8 cellular contexts compared by ENCODE assay signal in genomic region chr7:131068604-131069021, GRCh38.
A peak's percentile ranks its signal among the peaks of the same experiment; 100 is the strongest.
DNase-seq lines count a peak whose midpoint lies in the region; ATAC-seq and TF ChIP-seq lines count a peak whose summit lies in the region.

No MANE protein-coding gene starts in this region.

- H3K9me3 ChIP-seq in adipocyte (ENCODE audit: control insufficient read depth, low read length): no peaks in the 10 kb centered on the region
- no peaks in the 10 kb centered on the region for H3K9me3 ChIP-seq in liver (ENCODE audit: control insufficient read depth in 4 of 4, low read length in 3 of 4)

- H3K27ac ChIP-seq in liver (ENCODE audit: low read depth in 1 of 2, low read length in 2 of 2): peak overlapping the region; percentile 15 to 31

- no peak for DNase-seq in AG04449 (ENCODE audit: low read depth, low spot score)
- no peak for DNase-seq in GM10248 (ENCODE audit: extremely low spot score)
- peak; percentile 59 for DNase-seq in adipocyte (ENCODE audit: low read depth)
- DNase-seq in SKM-1 treated with dmso at 0.1 percent for 144 hours (lab: John Stamatoyannopoulos, UW; ENCODE audit: unreplicated experiment): no peak
- no peak for DNase-seq in dedifferentiated amniotic fluid mesenchymal stem cell (ENCODE audit: extremely low spot score)

- ATAC-seq in GM18873 (IDR thresholded peaks at IDR 0.05; ENCODE audit: low FRiP score, unreplicated experiment): no peak
- no peak for ATAC-seq in HG03439 (IDR thresholded peaks at IDR 0.05; ENCODE audit: unreplicated experiment)

- H3K9ac ChIP-seq in adipocyte (ENCODE audit: low read length): peak overlapping the region; percentile 56
- H3K9ac ChIP-seq in liver (ENCODE audit: low read depth in 1 of 2, low read length in 2 of 2): no peak overlapping the region

- TF ChIP-seq RAD21 in liver (IDR thresholded peaks at IDR 0.05): peak; percentile 70 to 78

- H3K36me3 ChIP-seq in adipocyte (ENCODE audit: control insufficient read depth, insufficient read depth, low read length, severe bottlenecking) (peaks cover 27% of the 10 kb centered on the region), liver (ENCODE audit: control insufficient read depth in 4 of 4, insufficient read depth in 3 of 4, low read depth in 1 of 4, low read length in 3 of 4) (peaks cover 0 to 1% (median 0%) of the 10 kb centered on the region in 4 donors)

- WGBS in liver: 37% methylated on average over 2 of the region's 2 CpGs

- H3K4me3 ChIP-seq in AG04449 (ENCODE audit: low read depth, low read length): no peak overlapping the region
- no peak overlapping the region for H3K4me3 ChIP-seq in adipocyte (ENCODE audit: low read length)
- H3K4me3 ChIP-seq in liver (ENCODE audit: low read depth in 1 of 3, low read length in 3 of 3): no peak overlapping the region

- H3K27me3 ChIP-seq in adipocyte (replicated peaks; ENCODE audit: control insufficient read depth, insufficient read depth, low read length) (no peaks in the 10 kb centered on the region), liver (ENCODE audit: control insufficient read depth in 4 of 4, insufficient read depth in 4 of 4, low read length in 3 of 4) (no peaks in the 10 kb centered on the region)

- peaks cover 55% of the 10 kb centered on the region for H3K4me1 ChIP-seq in adipocyte (ENCODE audit: control insufficient read depth, insufficient read depth, low read length)
- H3K4me1 ChIP-seq in liver (ENCODE audit: control insufficient read depth in 4 of 4, insufficient read depth in 4 of 4, low read length in 3 of 4): peaks cover 12 to 34% (median 26%) of the 10 kb centered on the region in 4 donors

- TF ChIP-seq CTCF in AG04449 (IDR thresholded peaks at IDR 0.05; ENCODE audit: insufficient read depth, low read length, missing control alignments): peak; percentile 23
- peak; percentile 17 for TF ChIP-seq CTCF in GM10248 (IDR thresholded peaks at IDR 0.05; ENCODE audit: control extremely low read depth, extremely low read depth, low read depth, missing control alignments)
- TF ChIP-seq CTCF in liver (IDR thresholded peaks at IDR 0.05; ENCODE audit: low read depth, low read length, missing input control): peak; percentile 49

- POLR2A ChIA-PET in AG04449 (lab: Yijun Ruan, JAX) (no interaction called here), GM10248 (lab: Yijun Ruan, JAX) (no interaction called here)

- CTCF ChIA-PET in AG04449 (lab: Yijun Ruan, JAX) (interaction anchor here (0.7 to 4.7 kb wide), 42 partner anchors 11 to 444 kb away, joined by 3 to 45 read pairs (median 5); partner anchors contain the start of gene MKLN1), GM10248 (lab: Yijun Ruan, JAX) (interaction anchor here (0.9 to 6.0 kb wide), 9 partner anchors 10 to 318 kb away, joined by 3 to 39 read pairs (median 3); no protein-coding TSS in a partner anchor)

TF ChIP-seq in liver, 16 proteins besides CTCF, POLR2A, EP300 and RAD21:
- TF ChIP-seq MAX (IDR thresholded peaks at IDR 0.05) (no peak), NR2F2 (IDR thresholded peaks at IDR 0.05) (no peak), FOXA1 (IDR thresholded peaks at IDR 0.05) (no peak), TAF1 (conservative IDR thresholded peaks at IDR 0.05) (no peak), ZBTB33 (IDR thresholded peaks at IDR 0.05) (no peak)
TF ChIP-seq in liver: peak in this region for 0.
